In genomic region chrX:139932901-139933796, GRCh38 we compare ENCODE assay signal across 8 cellular contexts. TPM values are rescaled to one million over a fixed set of nuclear protein-coding genes. Genes with fewer than 3 reads are reported as not detected.
A peak's percentile ranks its signal among the peaks of the same experiment; 100 is the strongest.
DNase-seq lines count a peak whose midpoint lies in the region; ATAC-seq and TF ChIP-seq lines count a peak whose summit lies in the region.

Gene ATP11C, minus strand, starts transcription at chrX:139933053. Its CDS starts 1,011 bp downstream, at chrX:139932042.

- DNase-seq in NCI-H2227 (lab: John Stamatoyannopoulos, UW; ENCODE audit: unreplicated experiment) (peak; percentile 55), NCI-H2227 treated with DMSO at 0.1 percent for 48 hours (lab: John Stamatoyannopoulos, UW) (no peak), NCI-H2029 treated with DMSO at 0.1 percent for 48 hours (lab: John Stamatoyannopoulos, UW) (peak; percentile 11), kidney epithelial cell (ENCODE audit: low read depth) (peak; percentile 34)
- DNase-seq in activated CD4-positive, CD25-positive, alpha-beta regulatory T cell treated with anti-CD3 and anti-CD28 coated beads, Interleukin-2, amount 50 U/mL, for 16 hours (ENCODE audit: low read depth, low spot score): peak; percentile 58
- DNase-seq in central memory CD8-positive, alpha-beta T cell (ENCODE audit: low spot score in 2 of 2): peak; percentile 46 to 67
- DNase-seq in stimulated activated CD4-positive, alpha-beta T cell treated with anti-CD3 and anti-CD28 coated beads, Interleukin-15, amount 100 ng/mL, for 24 hours: peak; percentile 83

- H3K4me3 ChIP-seq in kidney epithelial cell (ENCODE audit: low read depth, low read length): peak within 1 kb of the TSS; percentile 55

- peak within 1 kb of the TSS; percentile 92 for H3K4me3 Mint-ChIP-seq in central memory CD8-positive, alpha-beta T cell

- no peak for TF ChIP-seq CTCF in kidney epithelial cell (IDR thresholded peaks at IDR 0.05; ENCODE audit: insufficient read depth, low read length, poor library complexity, severe bottlenecking)

- H3K36me3 Mint-ChIP-seq in central memory CD8-positive, alpha-beta T cell (ENCODE audit: insufficient read depth): peaks cover 13% of the 10 kb centered on the region

- no peaks in the 10 kb centered on the region for H3K9me3 Mint-ChIP-seq in central memory CD8-positive, alpha-beta T cell

- no peaks in the 10 kb centered on the region for H3K27me3 Mint-ChIP-seq in central memory CD8-positive, alpha-beta T cell

- H3K27ac Mint-ChIP-seq in central memory CD8-positive, alpha-beta T cell (ENCODE audit: low read depth): peak within 1 kb of the TSS; percentile 87

- peaks cover 6% of the 10 kb centered on the region for H3K4me1 Mint-ChIP-seq in central memory CD8-positive, alpha-beta T cell

- H3K36me3 ChIP-seq in kidney epithelial cell (ENCODE audit: control insufficient read depth, insufficient read depth, low read length): no peaks in the 10 kb centered on the region

- ATAC-seq in HG02870 (IDR thresholded peaks at IDR 0.05; ENCODE audit: unreplicated experiment): peak; percentile 69
- ATAC-seq in central memory CD8-positive, alpha-beta T cell (replicated peaks; ENCODE audit: extremely low read depth, poor library complexity, severe bottlenecking): peak; percentile 79

- H3K27me3 ChIP-seq in kidney epithelial cell (ENCODE audit: control insufficient read depth, insufficient read depth, low read length): no peaks in the 10 kb centered on the region

RNA-seq across cellular contexts. Expression of gene ATP11C, which starts in this region (rescaled TPM):
- 23.1 and 32.4 TPM in 2 replicates for total RNA-seq in kidney epithelial cell
